In the genomic region with DNA sequence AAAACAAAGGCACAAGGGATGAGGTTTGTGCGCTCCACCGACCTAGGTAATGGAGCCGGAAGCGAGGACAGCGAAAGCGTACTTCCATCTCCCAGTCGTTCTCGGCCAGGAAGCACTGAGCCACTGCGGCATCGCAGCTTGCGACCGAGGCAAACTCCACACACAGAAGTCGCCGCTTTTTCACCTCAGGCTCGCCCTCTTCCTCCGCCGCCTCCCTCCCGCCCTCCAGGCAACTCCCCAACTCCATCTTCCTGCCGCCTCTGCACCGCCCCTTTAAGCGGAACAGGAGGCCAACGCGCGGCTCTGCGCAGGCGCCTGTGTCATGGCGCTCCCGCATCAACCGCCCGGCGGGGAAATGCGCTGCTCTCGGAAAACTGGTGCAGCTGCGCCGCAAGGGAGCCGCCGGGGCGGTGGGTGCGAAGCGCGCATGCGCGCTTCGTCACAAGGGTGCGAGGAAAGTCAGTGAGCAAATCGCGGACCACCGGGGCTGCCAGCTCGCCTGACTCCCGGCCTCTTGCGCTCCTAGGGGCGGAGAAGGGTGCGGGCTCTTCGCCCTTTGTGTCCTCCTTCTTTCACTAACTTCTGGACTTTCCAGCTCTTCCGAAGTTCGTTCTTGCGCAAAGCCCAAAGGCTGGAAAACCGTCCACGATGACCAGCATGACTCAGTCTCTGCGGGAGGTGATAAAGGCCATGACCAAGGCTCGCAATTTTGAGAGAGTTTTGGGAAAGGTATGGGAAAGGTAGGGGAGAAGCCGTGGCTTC, we compare ENCODE assay signal across 1 cellular context.
TF ChIP-seq lines count a peak whose summit lies in the region.

A gene (plus strand): TSS at position 462 of the 762 bp plus-strand sequence. CDS start 187 bp downstream, at position 649.
A gene with protein sequence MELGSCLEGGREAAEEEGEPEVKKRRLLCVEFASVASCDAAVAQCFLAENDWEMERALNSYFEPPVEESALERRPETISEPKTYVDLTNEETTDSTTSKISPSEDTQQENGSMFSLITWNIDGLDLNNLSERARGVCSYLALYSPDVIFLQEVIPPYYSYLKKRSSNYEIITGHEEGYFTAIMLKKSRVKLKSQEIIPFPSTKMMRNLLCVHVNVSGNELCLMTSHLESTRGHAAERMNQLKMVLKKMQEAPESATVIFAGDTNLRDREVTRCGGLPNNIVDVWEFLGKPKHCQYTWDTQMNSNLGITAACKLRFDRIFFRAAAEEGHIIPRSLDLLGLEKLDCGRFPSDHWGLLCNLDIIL (minus strand): TSS at position 284 of the 762 bp plus-strand sequence. CDS start 37 bp downstream, at position 247.

TF ChIP-seq in K562, 482 proteins besides CTCF, POLR2A, EP300 and RAD21 (continued from another document):
- TF ChIP-seq, protein P1, sequence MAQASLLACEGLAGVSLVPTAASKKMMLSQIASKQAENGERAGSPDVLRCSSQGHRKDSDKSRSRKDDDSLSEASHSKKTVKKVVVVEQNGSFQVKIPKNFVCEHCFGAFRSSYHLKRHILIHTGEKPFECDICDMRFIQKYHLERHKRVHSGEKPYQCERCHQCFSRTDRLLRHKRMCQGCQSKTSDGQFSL (CRISPR knock-in tag; IDR thresholded peaks at IDR 0.05): no peak
- TF ChIP-seq, protein P1 (tag; IDR thresholded peaks at IDR 0.05): no peak
- TF ChIP-seq ZNF507 (tag; conservative IDR thresholded peaks at IDR 0.05) (no peak), SMAD2 (IDR thresholded peaks at IDR 0.05; ENCODE audit: low read depth, low read length) (no peak)
TF ChIP-seq in K562: peak in this region for 194.
